18 cellular contexts compared by ENCODE assay signal in the genomic region with DNA sequence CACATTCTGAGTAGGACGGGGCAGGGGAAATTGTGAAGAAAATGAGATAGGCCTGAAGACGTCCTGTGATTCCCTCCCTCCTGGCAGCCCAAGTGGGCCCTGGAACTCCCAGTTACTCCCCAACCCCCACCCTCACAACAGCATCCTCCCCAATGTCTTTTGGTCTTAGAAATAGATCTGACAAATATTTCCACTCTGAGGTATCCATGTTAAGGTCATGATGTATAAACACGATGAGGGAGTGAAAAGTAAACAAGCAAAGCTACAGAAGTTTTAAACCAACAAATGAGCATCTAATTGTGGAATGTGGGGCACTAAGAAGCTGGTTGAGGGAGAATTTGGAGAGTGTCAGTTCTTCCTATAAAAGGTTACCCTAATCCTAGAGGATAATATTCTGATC.
DNase-seq lines count a peak whose midpoint lies in the region; ATAC-seq, FAIRE-seq and TF ChIP-seq lines count a peak whose summit lies in the region.
"Had no signal": no experiment of that assay in that cellular context is flagged by ENCODE, and none has a peak within 500 bp of the region (broad histone marks: within the 10 kb centered on the region; RNA-seq: fewer than 3 reads in every experiment).

No MANE protein-coding gene starts in this region.

- FAIRE-seq in endometrium (lab: Jason Lieb, UNC) (peak; percentile 61), HepG2 (lab: Jason Lieb, UNC) (no peak)
- FAIRE-seq: A204.1, GM12891 had no signal

- H2AFZ ChIP-seq in PC-3 (ENCODE audit: low read length): no peak overlapping the region
- H2AFZ ChIP-seq in HepG2 (ENCODE audit: low read length): no peak overlapping the region

- POLR2A ChIA-PET in Caco-2 (lab: Charles Lee) (interaction anchor here (0.6 kb wide), 1 partner anchor 422 kb away, joined by 3 read pairs; no protein-coding TSS in a partner anchor), PC-3 (lab: Charles Lee; ENCODE audit: unreplicated experiment) (no interaction called here), HepG2 (lab: Yijun Ruan, JAX) (interaction anchor here (1.4 kb wide), 1 partner anchor 186 kb away, joined by 3 read pairs; no protein-coding TSS in a partner anchor)
- POLR2A ChIA-PET in CD4-positive, alpha-beta T cell (lab: Charles Lee): no interaction called here

- CTCF ChIA-PET in Caco-2 (lab: Charles Lee): no interaction called here
- CTCF ChIA-PET in PC-3 (lab: Charles Lee): no interaction called here
- CTCF ChIA-PET in HepG2 (lab: Yijun Ruan, JAX; ENCODE audit: low intra/inter-chr PET ratio, low total read pairs): no interaction called here
- CTCF ChIA-PET in CD4-positive, alpha-beta T cell (lab: Charles Lee): no interaction called here

- no peaks in the 10 kb centered on the region for H3K27me3 ChIP-seq in Caco-2 (replicated peaks; ENCODE audit: control insufficient read depth, insufficient read depth, low read length)
- no peaks in the 10 kb centered on the region for H3K27me3 ChIP-seq in PC-3 (ENCODE audit: low read length)
- H3K27me3 ChIP-seq in HepG2 (ENCODE audit: control insufficient read depth in 1 of 2, insufficient read depth in 2 of 2, low read length in 2 of 2): no peaks in the 10 kb centered on the region
- no peaks in the 10 kb centered on the region for H3K27me3 ChIP-seq in CD4-positive, alpha-beta T cell (ENCODE audit: control insufficient read depth, insufficient read depth, low read length)
- H3K27me3 ChIP-seq: BE2C had no signal

- in situ Hi-C loops in HepG2 (cut with HindIII; ENCODE audit: extremely low pct_ligation_motif_present, low pct_unique_long_range_greater_than_20kb): no loop called here

- DNase-seq in Caco-2: no peak
- peak; percentile 43 for DNase-seq in PC-3
- peak; percentile 29 for DNase-seq in HepG2 (ENCODE audit: low spot score)
- no peak for DNase-seq in CD4-positive, alpha-beta T cell
- DNase-seq in NCI-H1048 (lab: John Stamatoyannopoulos, UW): no peak
- DNase-seq in RKO (ENCODE audit: low spot score): no peak
- no peak for DNase-seq in NCI-H526 treated with DMSO at 0.1 percent for 48 hours (lab: John Stamatoyannopoulos, UW)
- DNase-seq: BE2C; CD8-positive, alpha-beta memory T cell; DMS79 treated with DMSO at 0.1 percent for 48 hours; EL; GOT3; HFFc6 had no signal

- no peaks in the 10 kb centered on the region for H3F3A ChIP-seq in PC-3 (ENCODE audit: low read length, unreplicated experiment)

- peak; percentile 29; the same call in 1 of the 2 replicates for ATAC-seq in PC-3
- ATAC-seq in HepG2: no peak
- no peak for ATAC-seq in CD4-positive, alpha-beta T cell (ENCODE audit: poor library complexity)

- H3K9me2 ChIP-seq in PC-3 (replicated peaks; ENCODE audit: low read length): no peaks in the 10 kb centered on the region

- no peak for TF ChIP-seq CTCF in Caco-2 (IDR thresholded peaks at IDR 0.05; ENCODE audit: insufficient read depth in 1 of 2, low read depth in 1 of 2, low read length in 1 of 2, severe bottlenecking in 1 of 2, unreplicated experiment in 1 of 2)
- no peak for TF ChIP-seq CTCF in PC-3 (conservative IDR thresholded peaks at IDR 0.05; ENCODE audit: low read depth, low read length)
- no peak for TF ChIP-seq CTCF in HepG2 (CRISPR knock-in tag; IDR thresholded peaks at IDR 0.05)
- TF ChIP-seq CTCF in CD4-positive, alpha-beta T cell (IDR thresholded peaks at IDR 0.05): no peak

- H3K4me2 ChIP-seq in PC-3 (ENCODE audit: low read length): no peak overlapping the region
- H3K4me2 ChIP-seq in HepG2 (ENCODE audit: low read depth, low read length): no peak overlapping the region

- no peaks in the 10 kb centered on the region for H4K20me1 ChIP-seq in PC-3 (ENCODE audit: low read length)
- no peaks in the 10 kb centered on the region for H4K20me1 ChIP-seq in HepG2 (ENCODE audit: insufficient read depth, low read length)

- H3K9ac ChIP-seq in PC-3 (ENCODE audit: low read length) (no peak overlapping the region), HepG2 (ENCODE audit: insufficient read depth, low read depth, low read length) (no peak overlapping the region)

- H3K27me3 Mint-ChIP-seq in Caco-2 (ENCODE audit: insufficient read depth, unreplicated experiment): no peaks in the 10 kb centered on the region
- H3K27me3 Mint-ChIP-seq in CD4-positive, alpha-beta T cell: no peaks in the 10 kb centered on the region

- no peaks in the 10 kb centered on the region for H3K79me2 ChIP-seq in PC-3 (ENCODE audit: low read length)
- no peaks in the 10 kb centered on the region for H3K79me2 ChIP-seq in HepG2 (ENCODE audit: insufficient read depth, low read length)

- no peaks in the 10 kb centered on the region for H3K36me3 Mint-ChIP-seq in Caco-2 (ENCODE audit: insufficient read depth, unreplicated experiment)
- no peaks in the 10 kb centered on the region for H3K36me3 Mint-ChIP-seq in CD4-positive, alpha-beta T cell (ENCODE audit: low read depth)
- H3K36me3 Mint-ChIP-seq: CD8-positive, alpha-beta memory T cell had no signal

- no peak for TF ChIP-seq RAD21 in HepG2 (CRISPR knock-in tag; IDR thresholded peaks at IDR 0.05)

- peak in 1 of 2 experiments; percentile 62; a peak in 1 of 4 replicates for TF ChIP-seq EP300 in HepG2 (IDR thresholded peaks at IDR 0.05; ENCODE audit: low read depth in 2 of 2, low read length in 2 of 2)
- TF ChIP-seq EP300 in HepG2 (CRISPR knock-in tag; IDR thresholded peaks at IDR 0.05; ENCODE audit: borderline replicate concordance): peak; percentile 25; the same call in 1 of the 2 replicates

- H3K9me3 ChIP-seq in Caco-2 (no peaks in the 10 kb centered on the region), PC-3 (ENCODE audit: low read length) (no peaks in the 10 kb centered on the region), HepG2 (ENCODE audit: low read length) (no peaks in the 10 kb centered on the region)
- no peaks in the 10 kb centered on the region for H3K9me3 ChIP-seq in CD4-positive, alpha-beta T cell (ENCODE audit: control insufficient read depth, low read length)
- H3K9me3 ChIP-seq: BE2C, HAP-1 had no signal

- intact Hi-C loops in Caco-2 (cut with micrococcal nuclease; ENCODE audit: unreplicated experiment) (loop anchor here (10.0 kb wide), 2 partner anchors 205 to 405 kb away; no protein-coding TSS in a partner anchor), PC-3 (cut with micrococcal nuclease) (no loop called here), HepG2 (cut with micrococcal nuclease; ENCODE audit: unreplicated experiment) (no loop called here)
- intact Hi-C loops in CD4-positive, alpha-beta T cell (cut with DNase I, micrococcal nuclease): no loop called here

- H3K36me3 ChIP-seq in Caco-2 (ENCODE audit: control insufficient read depth, insufficient read depth, low read length) (no peaks in the 10 kb centered on the region), PC-3 (ENCODE audit: low read depth, low read length) (no peaks in the 10 kb centered on the region), HepG2 (replicated peaks in 1 of 2; ENCODE audit: control insufficient read depth in 1 of 2, insufficient read depth in 2 of 2, low read length in 2 of 2) (no peaks in the 10 kb centered on the region)
- H3K36me3 ChIP-seq: BE2C, HAP-1 had no signal

- no peak for TF ChIP-seq POLR2A in HepG2 (IDR thresholded peaks at IDR 0.05; ENCODE audit: insufficient read depth in 1 of 2, low read depth in 2 of 2, low read length in 2 of 2)

- no peak overlapping the region for H3K4me3 ChIP-seq in Caco-2 (ENCODE audit: low read depth, low read length)
- H3K4me3 ChIP-seq in PC-3 (ENCODE audit: low read length): no peak overlapping the region
- no peak overlapping the region for H3K4me3 ChIP-seq in HepG2 (replicated peaks in 1 of 3; ENCODE audit: insufficient read depth in 1 of 3, low read depth in 2 of 3, low read length in 3 of 3)
- H3K4me3 ChIP-seq: HAP-1 had no signal

- peaks cover 26% of the 10 kb centered on the region for H3K9me3 Mint-ChIP-seq in Caco-2 (ENCODE audit: unreplicated experiment)
- H3K9me3 Mint-ChIP-seq in CD4-positive, alpha-beta T cell: no peaks in the 10 kb centered on the region
- H3K9me3 Mint-ChIP-seq: CD8-positive, alpha-beta memory T cell; HFFc6 had no signal

- BruUV-seq in Caco-2 (replicated peaks; lab: Mats Ljungman, UMichigan) (no TSS peak), PC-3 (replicated peaks; lab: Mats Ljungman, UMichigan) (no TSS peak), HepG2 (replicated peaks; lab: Mats Ljungman, UMichigan) (no TSS peak)

- 19% methylated on average over 3 of the region's 3 CpGs for WGBS in HepG2 (ENCODE audit: low lambda C conversion rate)

- peaks cover 21% of the 10 kb centered on the region for H3K4me1 Mint-ChIP-seq in Caco-2 (ENCODE audit: low read depth, unreplicated experiment)
- H3K4me1 Mint-ChIP-seq in CD4-positive, alpha-beta T cell (ENCODE audit: low read depth): no peaks in the 10 kb centered on the region
- H3K4me1 Mint-ChIP-seq: CD8-positive, alpha-beta memory T cell had no signal

- H3K27ac ChIP-seq in PC-3 (ENCODE audit: low read length): no peak overlapping the region
- no peak overlapping the region for H3K27ac ChIP-seq in HepG2 (ENCODE audit: extremely low read length, insufficient read depth, low read length)
- no peak overlapping the region for H3K27ac ChIP-seq in CD4-positive, alpha-beta T cell (ENCODE audit: low read depth, low read length)
- H3K27ac ChIP-seq: C4-2B had no signal

- H3K4me1 ChIP-seq in Caco-2 (peaks cover 39% of the 10 kb centered on the region), PC-3 (ENCODE audit: insufficient read depth, low read length) (peaks cover 7% of the 10 kb centered on the region; the same call in 1 of the 2 replicates), HepG2 (ENCODE audit: insufficient read depth, low read length) (peaks cover 27% of the 10 kb centered on the region)
- H3K4me1 ChIP-seq: BE2C, HAP-1 had no signal

- H3K4me3 Mint-ChIP-seq in Caco-2 (ENCODE audit: unreplicated experiment): no peak overlapping the region
- no peak overlapping the region for H3K4me3 Mint-ChIP-seq in CD4-positive, alpha-beta T cell
- H3K4me3 Mint-ChIP-seq: CD8-positive, alpha-beta memory T cell; HFFc6 had no signal

- H3K27ac Mint-ChIP-seq in Caco-2 (ENCODE audit: unreplicated experiment): peak overlapping the region; percentile 91
- no peak overlapping the region for H3K27ac Mint-ChIP-seq in CD4-positive, alpha-beta T cell
- H3K27ac Mint-ChIP-seq: CD8-positive, alpha-beta memory T cell; HFFc6 had no signal

TF ChIP-seq in HepG2, 621 proteins besides CTCF, POLR2A, EP300 and RAD21 (continues in another document):
- TF ChIP-seq ZKSCAN8 (CRISPR knock-in tag; IDR thresholded peaks at IDR 0.05; ENCODE audit: borderline replicate concordance) (no peak), ARNTL (CRISPR knock-in tag; IDR thresholded peaks at IDR 0.05) (no peak), STAG1 (CRISPR knock-in tag; IDR thresholded peaks at IDR 0.05) (no peak), MBNL3 (CRISPR knock-in tag; conservative IDR thresholded peaks at IDR 0.05) (no peak), ADNP (CRISPR knock-in tag; IDR thresholded peaks at IDR 0.05) (no peak), ZFP37 (CRISPR knock-in tag; IDR thresholded peaks at IDR 0.05; ENCODE audit: borderline replicate concordance) (no peak), PAWR (CRISPR knock-in tag; IDR thresholded peaks at IDR 0.05; ENCODE audit: borderline replicate concordance) (no peak), MED1 (CRISPR knock-in tag; IDR thresholded peaks at IDR 0.05) (peak; percentile 31; the same call in 1 of the 2 replicates), FOXM1 (CRISPR knock-in tag; IDR thresholded peaks at IDR 0.05) (no peak)

Comparison
In these comparisons a context has a peak if more than half of its experiments do, and no peak if none do; other contexts are left out.
1. DNase-seq: peak in PC-3 (single experiment) and HepG2 (single experiment); none in Caco-2 (0 of 2), CD4-positive, alpha-beta T cell (0 of 10), NCI-H1048 (single experiment), RKO (single experiment) and NCI-H526 treated with DMSO at 0.1 percent for 48 hours (single experiment).
2. POLR2A ChIA-PET loops: an anchor here in Caco-2 (0.6 kb wide) and HepG2 (1.4 kb wide); none called in PC-3 and CD4-positive, alpha-beta T cell.